1 cellular context compared by ENCODE assay signal in genomic region chr19:30344446-30345425, GRCh38.
TF ChIP-seq lines count a peak whose summit lies in the region.

No MANE protein-coding gene starts in this region.

TF ChIP-seq in K562, 482 proteins besides CTCF, POLR2A, EP300 and RAD21 (continued from another document):
- TF ChIP-seq JUND (IDR thresholded peaks at IDR 0.05; ENCODE audit: borderline replicate concordance, low read depth, low read length) = peak; percentile 5; the same call in 1 of the 2 replicates
- no peak for TF ChIP-seq JUND (tag; IDR thresholded peaks at IDR 0.05; ENCODE audit: borderline replicate concordance, low read depth, low read length)
- TF ChIP-seq NFE2 (IDR thresholded peaks at IDR 0.05; ENCODE audit: low read depth) = peak; percentile 6; the same call in 1 of the 2 replicates
